Comparison of ENCODE assay signal across 1 cellular context in the genomic region with DNA sequence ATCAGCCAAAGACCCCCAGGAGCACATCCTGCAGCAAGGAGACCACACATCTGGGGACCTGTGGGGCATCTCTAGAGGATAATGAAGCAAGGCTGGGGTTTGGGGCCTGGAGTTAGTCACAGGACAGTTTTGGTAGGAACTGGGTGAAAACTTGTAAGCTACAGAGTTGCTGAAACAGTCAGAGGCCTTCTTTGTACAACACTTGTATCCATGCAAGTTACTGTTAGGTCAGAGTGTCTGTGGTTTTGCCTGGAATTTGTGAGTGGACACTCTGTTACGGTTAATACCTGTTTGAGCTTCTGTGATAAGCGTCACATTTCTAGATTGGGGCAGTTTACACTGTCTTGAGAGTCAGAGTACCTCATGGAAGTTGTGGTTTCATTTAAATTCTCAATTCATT.
TF ChIP-seq lines count a peak whose summit lies in the region.

No MANE protein-coding gene starts in this region.

TF ChIP-seq in GM23338, 12 proteins besides CTCF, POLR2A, EP300 and RAD21 (continued from another document):
- TF ChIP-seq, protein P1, sequence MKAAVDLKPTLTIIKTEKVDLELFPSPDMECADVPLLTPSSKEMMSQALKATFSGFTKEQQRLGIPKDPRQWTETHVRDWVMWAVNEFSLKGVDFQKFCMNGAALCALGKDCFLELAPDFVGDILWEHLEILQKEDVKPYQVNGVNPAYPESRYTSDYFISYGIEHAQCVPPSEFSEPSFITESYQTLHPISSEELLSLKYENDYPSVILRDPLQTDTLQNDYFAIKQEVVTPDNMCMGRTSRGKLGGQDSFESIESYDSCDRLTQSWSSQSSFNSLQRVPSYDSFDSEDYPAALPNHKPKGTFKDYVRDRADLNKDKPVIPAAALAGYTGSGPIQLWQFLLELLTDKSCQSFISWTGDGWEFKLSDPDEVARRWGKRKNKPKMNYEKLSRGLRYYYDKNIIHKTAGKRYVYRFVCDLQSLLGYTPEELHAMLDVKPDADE (IDR thresholded peaks at IDR 0.05) = no peak
- TF ChIP-seq NANOG (IDR thresholded peaks at IDR 0.05; ENCODE audit: borderline replicate concordance) (no peak), EZH2phosphoT487 (IDR thresholded peaks at IDR 0.05; ENCODE audit: unreplicated experiment) (no peak), EZH2 (IDR thresholded peaks at IDR 0.05; ENCODE audit: low read depth, unreplicated experiment) (no peak), CREB1 (CRISPR knock-in tag; IDR thresholded peaks at IDR 0.05; ENCODE audit: low read depth) (no peak)
- TF ChIP-seq, protein P2, sequence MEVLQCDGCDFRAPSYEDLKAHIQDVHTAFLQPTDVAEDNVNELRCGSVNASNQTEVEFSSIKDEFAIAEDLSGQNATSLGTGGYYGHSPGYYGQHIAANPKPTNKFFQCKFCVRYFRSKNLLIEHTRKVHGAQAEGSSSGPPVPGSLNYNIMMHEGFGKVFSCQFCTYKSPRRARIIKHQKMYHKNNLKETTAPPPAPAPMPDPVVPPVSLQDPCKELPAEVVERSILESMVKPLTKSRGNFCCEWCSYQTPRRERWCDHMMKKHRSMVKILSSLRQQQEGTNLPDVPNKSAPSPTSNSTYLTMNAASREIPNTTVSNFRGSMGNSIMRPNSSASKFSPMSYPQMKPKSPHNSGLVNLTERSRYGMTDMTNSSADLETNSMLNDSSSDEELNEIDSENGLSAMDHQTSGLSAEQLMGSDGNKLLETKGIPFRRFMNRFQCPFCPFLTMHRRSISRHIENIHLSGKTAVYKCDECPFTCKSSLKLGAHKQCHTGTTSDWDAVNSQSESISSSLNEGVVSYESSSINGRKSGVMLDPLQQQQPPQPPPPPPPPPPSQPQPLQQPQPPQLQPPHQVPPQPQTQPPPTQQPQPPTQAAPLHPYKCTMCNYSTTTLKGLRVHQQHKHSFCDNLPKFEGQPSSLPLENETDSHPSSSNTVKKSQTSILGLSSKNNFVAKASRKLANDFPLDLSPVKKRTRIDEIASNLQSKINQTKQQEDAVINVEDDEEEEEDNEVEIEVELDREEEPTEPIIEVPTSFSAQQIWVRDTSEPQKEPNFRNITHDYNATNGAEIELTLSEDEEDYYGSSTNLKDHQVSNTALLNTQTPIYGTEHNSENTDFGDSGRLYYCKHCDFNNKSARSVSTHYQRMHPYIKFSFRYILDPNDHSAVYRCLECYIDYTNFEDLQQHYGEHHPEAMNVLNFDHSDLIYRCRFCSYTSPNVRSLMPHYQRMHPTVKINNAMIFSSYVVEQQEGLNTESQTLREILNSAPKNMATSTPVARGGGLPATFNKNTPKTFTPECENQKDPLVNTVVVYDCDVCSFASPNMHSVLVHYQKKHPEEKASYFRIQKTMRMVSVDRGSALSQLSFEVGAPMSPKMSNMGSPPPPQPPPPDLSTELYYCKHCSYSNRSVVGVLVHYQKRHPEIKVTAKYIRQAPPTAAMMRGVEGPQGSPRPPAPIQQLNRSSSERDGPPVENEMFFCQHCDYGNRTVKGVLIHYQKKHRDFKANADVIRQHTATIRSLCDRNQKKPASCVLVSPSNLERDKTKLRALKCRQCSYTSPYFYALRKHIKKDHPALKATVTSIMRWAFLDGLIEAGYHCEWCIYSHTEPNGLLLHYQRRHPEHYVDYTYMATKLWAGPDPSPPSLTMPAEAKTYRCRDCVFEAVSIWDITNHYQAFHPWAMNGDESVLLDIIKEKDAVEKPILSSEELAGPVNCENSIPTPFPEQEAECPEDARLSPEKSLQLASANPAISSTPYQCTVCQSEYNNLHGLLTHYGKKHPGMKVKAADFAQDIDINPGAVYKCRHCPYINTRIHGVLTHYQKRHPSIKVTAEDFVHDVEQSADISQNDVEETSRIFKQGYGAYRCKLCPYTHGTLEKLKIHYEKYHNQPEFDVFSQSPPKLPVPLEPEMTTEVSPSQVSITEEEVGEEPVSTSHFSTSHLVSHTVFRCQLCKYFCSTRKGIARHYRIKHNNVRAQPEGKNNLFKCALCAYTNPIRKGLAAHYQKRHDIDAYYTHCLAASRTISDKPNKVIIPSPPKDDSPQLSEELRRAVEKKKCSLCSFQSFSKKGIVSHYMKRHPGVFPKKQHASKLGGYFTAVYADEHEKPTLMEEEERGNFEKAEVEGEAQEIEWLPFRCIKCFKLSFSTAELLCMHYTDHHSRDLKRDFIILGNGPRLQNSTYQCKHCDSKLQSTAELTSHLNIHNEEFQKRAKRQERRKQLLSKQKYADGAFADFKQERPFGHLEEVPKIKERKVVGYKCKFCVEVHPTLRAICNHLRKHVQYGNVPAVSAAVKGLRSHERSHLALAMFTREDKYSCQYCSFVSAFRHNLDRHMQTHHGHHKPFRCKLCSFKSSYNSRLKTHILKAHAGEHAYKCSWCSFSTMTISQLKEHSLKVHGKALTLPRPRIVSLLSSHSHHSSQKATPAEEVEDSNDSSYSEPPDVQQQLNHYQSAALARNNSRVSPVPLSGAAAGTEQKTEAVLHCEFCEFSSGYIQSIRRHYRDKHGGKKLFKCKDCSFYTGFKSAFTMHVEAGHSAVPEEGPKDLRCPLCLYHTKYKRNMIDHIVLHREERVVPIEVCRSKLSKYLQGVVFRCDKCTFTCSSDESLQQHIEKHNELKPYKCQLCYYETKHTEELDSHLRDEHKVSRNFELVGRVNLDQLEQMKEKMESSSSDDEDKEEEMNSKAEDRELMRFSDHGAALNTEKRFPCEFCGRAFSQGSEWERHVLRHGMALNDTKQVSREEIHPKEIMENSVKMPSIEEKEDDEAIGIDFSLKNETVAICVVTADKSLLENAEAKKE (CRISPR knock-in tag; IDR thresholded peaks at IDR 0.05) = no peak
